In genomic region chr11:103624708-103625623, GRCh38 we compare ENCODE assay signal across 13 cellular contexts.
DNase-seq lines count a peak whose midpoint lies in the region; ATAC-seq, FAIRE-seq and TF ChIP-seq lines count a peak whose summit lies in the region.
"Had no signal": no experiment of that assay in that cellular context is flagged by ENCODE, and none has a peak within 500 bp of the region (broad histone marks: within the 10 kb centered on the region; RNA-seq: fewer than 3 reads in every experiment).

No MANE protein-coding gene starts in this region.

- TF ChIP-seq CTCF in bronchial epithelial cell (IDR thresholded peaks at IDR 0.05; ENCODE audit: insufficient read depth, low read length, severe bottlenecking) (no peak), left lung (IDR thresholded peaks at IDR 0.05) (no peak), testis (IDR thresholded peaks at IDR 0.05) (no peak)

- no peak for FAIRE-seq in bronchial epithelial cell (lab: Jason Lieb, UNC)

- H3K4me3 ChIP-seq in bronchial epithelial cell (ENCODE audit: low read depth, low read length): no peak overlapping the region
- H3K4me3 ChIP-seq in left lung: no peak overlapping the region
- no peak overlapping the region for H3K4me3 ChIP-seq in testis
- H3K4me3 ChIP-seq: right lobe of liver had no signal

- no peak for TF ChIP-seq POLR2A in testis (IDR thresholded peaks at IDR 0.05)

- no peak overlapping the region for H3K27ac ChIP-seq in left lung
- no peak overlapping the region for H3K27ac ChIP-seq in testis
- H3K27ac ChIP-seq: right lobe of liver had no signal

- TF ChIP-seq EP300 in Ishikawa (IDR thresholded peaks at IDR 0.05; ENCODE audit: borderline replicate concordance): peak; percentile 69

- H3K36me3 ChIP-seq in bronchial epithelial cell (ENCODE audit: control insufficient read depth, insufficient read depth, low read length): no peaks in the 10 kb centered on the region
- H3K36me3 ChIP-seq in left lung: no peaks in the 10 kb centered on the region
- H3K36me3 ChIP-seq in testis (ENCODE audit: low read depth, missing control alignments): no peaks in the 10 kb centered on the region
- H3K36me3 ChIP-seq: right lobe of liver had no signal

- no peak for TF ChIP-seq RAD21 in Ishikawa (IDR thresholded peaks at IDR 0.05; ENCODE audit: low read depth)

- H3K9me3 ChIP-seq in left lung: no peaks in the 10 kb centered on the region
- no peaks in the 10 kb centered on the region for H3K9me3 ChIP-seq in testis
- H3K9me3 ChIP-seq: right lobe of liver had no signal

- ATAC-seq in left lung: peak; percentile 38
- ATAC-seq in HG03571 (IDR thresholded peaks at IDR 0.05; ENCODE audit: unreplicated experiment): no peak
- ATAC-seq in esophagus mucosa: no peak
- ATAC-seq: stimulated activated memory B cell treated with anti-CD40 and anti-IgM and Interleukin-4, amounts not matched to agents 10 μg/mL and 1 μg/mL and 100 μg/mL, for 72 hours had no signal

- no peaks in the 10 kb centered on the region for H3K4me1 ChIP-seq in left lung
- no peaks in the 10 kb centered on the region for H3K4me1 ChIP-seq in testis
- H3K4me1 ChIP-seq: right lobe of liver had no signal

- WGBS in testis, 2 donors: 57 to 74% methylated on average over 5 of the region's 5 CpGs

- intact Hi-C loops in left lung (cut with DNase I): no loop called here
- intact Hi-C loops in testis (cut with DNase I; ENCODE audit: low total_unique reads): no loop called here

- DNase-seq in Daoy (ENCODE audit: low read depth) (peak; percentile 35), bronchial epithelial cell (ENCODE audit: low read depth) (peak; percentile 98), left lung (no peak), testis (no peak), SHP77 (lab: John Stamatoyannopoulos, UW) (no peak)
- DNase-seq: cerebellar nuclear complex, DMS79 treated with DMSO at 0.1 percent for 48 hours, islet precursor cell, right lobe of liver had no signal

- H3K27me3 ChIP-seq in bronchial epithelial cell (ENCODE audit: control insufficient read depth, insufficient read depth, low read length) (no peaks in the 10 kb centered on the region), left lung (no peaks in the 10 kb centered on the region), testis (no peaks in the 10 kb centered on the region)
- H3K27me3 ChIP-seq: right lobe of liver had no signal

TF ChIP-seq in Ishikawa, 13 proteins besides CTCF, POLR2A, EP300 and RAD21:
- TF ChIP-seq FOXM1 (IDR thresholded peaks at IDR 0.05; ENCODE audit: borderline replicate concordance, low read depth): peak; percentile 50; the same call in 1 of the 2 replicates
- TF ChIP-seq NFIC (IDR thresholded peaks at IDR 0.05): peak; percentile 27; the same call in 1 of the 2 replicates
- TF ChIP-seq CEBPB (IDR thresholded peaks at IDR 0.05): peak; percentile 38; the same call in 1 of the 2 replicates
- TF ChIP-seq TEAD4 (IDR thresholded peaks at IDR 0.05): no peak

Comparison
In these comparisons a context has a peak if more than half of its experiments do, and no peak if none do; other contexts are left out.
1. DNase-seq: peak in Daoy (single experiment) and bronchial epithelial cell (single experiment); none in left lung (0 of 2), testis (single experiment) and SHP77 (0 of 2).